Comparison of ENCODE assay signal across 16 cellular contexts in the genomic region with DNA sequence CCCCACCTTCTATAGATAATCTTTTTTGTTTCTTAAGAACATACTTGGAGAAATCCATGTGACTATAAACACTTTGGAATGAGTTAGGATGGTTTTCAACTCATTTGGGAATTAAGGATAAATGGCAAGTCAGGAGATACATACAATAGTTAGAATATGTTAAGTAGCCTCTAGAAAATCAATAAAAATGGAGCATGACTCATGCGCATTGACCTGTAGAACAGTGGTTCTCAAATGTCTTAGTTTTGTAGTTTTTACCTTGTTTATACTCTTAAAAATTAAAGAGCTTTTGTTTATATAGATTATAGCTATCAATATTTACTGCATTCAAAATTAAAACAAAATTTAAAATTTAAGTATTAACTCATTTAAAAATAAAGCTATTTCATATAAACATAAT. TPM values are rescaled to one million over a fixed set of nuclear protein-coding genes. Genes with fewer than 3 reads are reported as not detected.
DNase-seq lines count a peak whose midpoint lies in the region; ATAC-seq and TF ChIP-seq lines count a peak whose summit lies in the region.
"Had no signal": no experiment of that assay in that cellular context is flagged by ENCODE, and none has a peak within 500 bp of the region (broad histone marks: within the 10 kb centered on the region; RNA-seq: fewer than 3 reads in every experiment).

No MANE protein-coding gene starts in this region.

- DNase-seq in DMS53 (lab: John Stamatoyannopoulos, UW) (peak; percentile 23), DMS53 treated with DMSO at 0.1 percent for 48 hours (lab: John Stamatoyannopoulos, UW; ENCODE audit: unreplicated experiment) (no peak), adipocyte (ENCODE audit: low read depth) (peak; percentile 6), fibroblast of villous mesenchyme (ENCODE audit: low read depth) (peak; percentile 10), pons (ENCODE audit: low spot score) (no peak), substantia nigra (lab: John Stamatoyannopoulos, UW) (no peak)
- DNase-seq: KBM-7; NCI-H1436 treated with DMSO at 0.1 percent for 48 hours; NCI-H2081 treated with DMSO at 0.1 percent for 48 hours; NCI-H2227 treated with DMSO at 0.1 percent for 48 hours; NCI-H526 treated with DMSO at 0.1 percent for 48 hours; NK-92 treated with Interleukin-12 subunit alpha and Interleukin-12 subunit beta, amount 100 ng/mL, for 24 hours had no signal

- no peak overlapping the region for H3K27ac ChIP-seq in substantia nigra (ENCODE audit: low read depth, low read length, poor library complexity, severe bottlenecking)
- H3K27ac ChIP-seq: 22Rv1; BLaER1 treated with 17β-estradiol and CSF1 and Interleukin-3, amounts not matched to agents 10 nM and 100 nM had no signal

- H3K4me1 ChIP-seq in adipocyte (ENCODE audit: control insufficient read depth, insufficient read depth, low read length), result peaks cover 11% of the 10 kb centered on the region
- H3K4me1 ChIP-seq: BLaER1 treated with 17β-estradiol and CSF1 and Interleukin-3, amounts not matched to agents 10 nM and 100 nM had no signal

- TF ChIP-seq CTCF in fibroblast of villous mesenchyme (IDR thresholded peaks at IDR 0.05; ENCODE audit: insufficient read depth, low read depth, low read length), result no peak

- H3K36me3 ChIP-seq in adipocyte (ENCODE audit: control insufficient read depth, insufficient read depth, low read length, severe bottlenecking), result peaks cover 14% of the 10 kb centered on the region

- ATAC-seq in GM18858 (IDR thresholded peaks at IDR 0.05; ENCODE audit: unreplicated experiment), result no peak
- no peak for ATAC-seq in GM19455 (IDR thresholded peaks at IDR 0.05; ENCODE audit: unreplicated experiment)

- no peak overlapping the region for H3K9ac ChIP-seq in adipocyte (ENCODE audit: low read length)
- H3K9ac ChIP-seq: BLaER1 treated with 17β-estradiol and CSF1 and Interleukin-3, amounts not matched to agents 10 nM and 100 nM had no signal

- H3K4me3 ChIP-seq in adipocyte (ENCODE audit: low read length) (no peak overlapping the region), fibroblast of villous mesenchyme (ENCODE audit: low read depth, low read length) (no peak overlapping the region)
- H3K4me3 ChIP-seq: BLaER1 treated with 17β-estradiol and CSF1 and Interleukin-3, amounts not matched to agents 10 nM and 100 nM had no signal

- peaks cover 3% of the 10 kb centered on the region for H3K9me3 ChIP-seq in adipocyte (ENCODE audit: control insufficient read depth, low read length)

- H3K27me3 ChIP-seq in adipocyte (replicated peaks; ENCODE audit: control insufficient read depth, insufficient read depth, low read length), result no peaks in the 10 kb centered on the region
- H3K27me3 ChIP-seq: BLaER1 treated with 17β-estradiol and CSF1 and Interleukin-3, amounts not matched to agents 10 nM and 100 nM had no signal

RNA-seq across cellular contexts. Expression of gene NUP35, which starts 24.7 kb away (rescaled TPM):
- total RNA-seq in fibroblast of villous mesenchyme, result 8.1 and 14.2 TPM in 2 replicates

Comparison
In these comparisons a context has a peak if more than half of its experiments do, and no peak if none do; other contexts are left out.
1. DNase-seq: peak in DMS53 (single experiment), adipocyte (single experiment) and fibroblast of villous mesenchyme (single experiment); none in DMS53 treated with DMSO at 0.1 percent for 48 hours (single experiment), pons (single experiment) and substantia nigra (0 of 49).